24 cellular contexts compared by ENCODE assay signal in the genomic region with DNA sequence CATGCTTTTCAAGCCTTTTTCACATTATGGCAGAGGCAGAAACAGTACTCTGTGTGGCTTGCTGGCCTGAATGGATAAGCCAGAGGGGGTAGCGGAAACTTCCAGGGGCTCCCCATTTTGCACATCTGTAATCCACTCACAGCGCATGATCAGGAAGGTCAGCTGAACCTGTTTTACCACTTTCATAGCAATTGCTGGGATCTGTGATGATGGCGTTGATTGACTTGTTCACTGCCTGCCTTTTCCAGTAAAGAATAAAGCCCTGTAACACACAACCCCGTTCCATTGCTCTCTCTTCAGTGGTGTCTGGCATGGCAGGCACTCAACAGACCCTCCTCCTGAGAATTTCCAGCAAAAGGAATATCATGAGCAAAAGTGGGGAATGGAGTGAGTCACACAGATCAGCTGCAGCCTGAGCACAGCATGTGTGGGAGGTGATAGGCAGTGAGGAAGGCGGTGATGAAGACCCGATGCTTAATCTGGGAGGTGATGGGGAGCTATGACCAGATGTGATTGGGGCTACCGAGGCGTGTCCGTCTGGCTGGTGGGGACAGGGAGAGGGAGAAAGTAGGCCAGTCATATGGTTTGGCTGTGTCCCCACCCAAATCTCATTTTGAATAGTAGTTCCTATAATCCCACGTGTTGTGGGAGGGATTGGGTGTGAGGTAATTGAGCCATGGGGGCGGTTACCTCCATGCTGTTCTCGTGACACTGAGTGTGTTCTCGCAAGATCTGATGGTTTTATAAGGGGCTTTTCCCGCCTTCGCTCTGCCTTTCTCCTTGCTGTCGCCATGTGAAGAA. TPM values are rescaled to one million over a fixed set of nuclear protein-coding genes. Genes with fewer than 3 reads are reported as not detected.
A peak's percentile ranks its signal among the peaks of the same experiment; 100 is the strongest.
DNase-seq lines count a peak whose midpoint lies in the region; ATAC-seq, FAIRE-seq and TF ChIP-seq lines count a peak whose summit lies in the region.
"Had no signal": no experiment of that assay in that cellular context is flagged by ENCODE, and none has a peak within 500 bp of the region (broad histone marks: within the 10 kb centered on the region; RNA-seq: fewer than 3 reads in every experiment).

No MANE protein-coding gene starts in this region.

- H3K27me3 ChIP-seq in K562 (ENCODE audit: control insufficient read depth in 2 of 2, insufficient read depth in 2 of 2, low read length in 2 of 2) (no peaks in the 10 kb centered on the region; a peak in 1 of 5 replicates), gastroesophageal sphincter (peaks cover 6% of the 10 kb centered on the region)
- H3K27me3 ChIP-seq: ascending aorta, hepatocyte, pancreas, spleen, stomach, uterus had no signal

- peaks cover 14% of the 10 kb centered on the region for H3K4me1 Mint-ChIP-seq in stimulated activated naive CD8-positive, alpha-beta T cell treated with anti-CD3 and anti-CD28 coated beads, Interleukin-15, amount 100 ng/mL, for 72 hours

- CTCF ChIA-PET in K562 (lab: Yijun Ruan, JAX; ENCODE audit: low intra/inter-chr PET ratio): no interaction called here

- H3K27ac Mint-ChIP-seq in stimulated activated naive CD8-positive, alpha-beta T cell treated with anti-CD3 and anti-CD28 coated beads, Interleukin-15, amount 100 ng/mL, for 72 hours: no peak overlapping the region
- H3K27ac Mint-ChIP-seq: HFFc6 had no signal

- 0 out of 2 replicates have a peak, but pooled peaks cover 4% of the 10 kb centered on the region for H4K20me1 ChIP-seq in K562 (replicated peaks; ENCODE audit: control insufficient read depth, insufficient read depth, low read length)

- peaks cover 14% of the 10 kb centered on the region in 2 experiments; a peak in 3 of 5 replicates for H3K4me1 ChIP-seq in K562 (replicated peaks in 1 of 2; ENCODE audit: control insufficient read depth in 2 of 2, insufficient read depth in 2 of 2, low read length in 2 of 2)
- no peaks in the 10 kb centered on the region for H3K4me1 ChIP-seq in gastroesophageal sphincter
- H3K4me1 ChIP-seq: ascending aorta, uterus had no signal

- H3K27ac ChIP-seq in K562 (ENCODE audit: extremely low read depth, low read depth, low read length) (no peak overlapping the region), gastroesophageal sphincter (no peak overlapping the region)
- H3K27ac ChIP-seq: ascending aorta, hepatocyte, pancreas, spleen, stomach, uterus had no signal

- TF ChIP-seq CTCF in K562 (IDR thresholded peaks at IDR 0.05 in 2 of 3, conservative IDR thresholded peaks at IDR 0.05 in 1 of 3; ENCODE audit: insufficient read depth in 2 of 3, low read depth in 1 of 3, low read length in 3 of 3) (no peak), gastroesophageal sphincter (IDR thresholded peaks at IDR 0.05) (no peak)

- H3K36me3 ChIP-seq in K562 (ENCODE audit: control insufficient read depth, insufficient read depth, low read length) (no peaks in the 10 kb centered on the region), gastroesophageal sphincter (no peaks in the 10 kb centered on the region)
- H3K36me3 ChIP-seq: ascending aorta, pancreas, spleen, stomach, uterus had no signal

- H3K4me2 ChIP-seq in K562 (ENCODE audit: insufficient read depth, low read length): no peak overlapping the region
- H3K4me2 ChIP-seq: hepatocyte, SK-N-SH had no signal

- WGBS in K562 (ENCODE audit: insufficient coverage, low coverage, missing lambda C conversion rate): 40% methylated on average over 15 of the region's 16 CpGs
- 79 to 86% methylated on average over 7 to 8 of the region's 16 CpGs for WGBS in gastroesophageal sphincter (ENCODE audit: low coverage in 1 of 2), 2 donors

- in situ Hi-C loops in K562 (cut with MboI): no loop called here

- no peaks in the 10 kb centered on the region for H3K9me1 ChIP-seq in K562 (ENCODE audit: control insufficient read depth, insufficient read depth, low read length)

- ATAC-seq in stimulated activated naive CD8-positive, alpha-beta T cell treated with anti-CD3 and anti-CD28 coated beads, Interleukin-15, Interleukin-2, amounts not matched to agents 100 U/mL and 50 U/mL, for 24 hours: peak; percentile 61
- ATAC-seq in stimulated activated naive CD8-positive, alpha-beta T cell treated with anti-CD3 and anti-CD28 coated beads, Interleukin-15, amount 100 ng/mL, for 72 hours: no peak
- ATAC-seq in K562 (no peak; the same call in 2 of the 3 replicates), gastroesophageal sphincter (no peak)
- ATAC-seq: left cardiac atrium, pancreas had no signal

- H2AFZ ChIP-seq in K562 (ENCODE audit: low read depth, low read length): no peak overlapping the region
- H2AFZ ChIP-seq: hepatocyte had no signal

- H3K9me3 ChIP-seq in K562 (replicated peaks; ENCODE audit: control insufficient read depth, insufficient read depth, low read depth, low read length) (no peaks in the 10 kb centered on the region), gastroesophageal sphincter (no peaks in the 10 kb centered on the region)
- H3K9me3 ChIP-seq: ascending aorta, pancreas, SK-N-SH, spleen, stomach, uterus had no signal

- TF ChIP-seq POLR2A in K562 (conservative IDR thresholded peaks at IDR 0.05): no peak
- no peak for TF ChIP-seq POLR2A in gastroesophageal sphincter (IDR thresholded peaks at IDR 0.05)

- intact Hi-C loops in K562 (cut with micrococcal nuclease): no loop called here

- no TSS peak for BruUV-seq in K562 (replicated peaks; lab: Mats Ljungman, UMichigan)

- H3K9ac ChIP-seq in K562 (ENCODE audit: insufficient read depth in 1 of 2, low read depth in 2 of 2, low read length in 2 of 2): no peak overlapping the region
- H3K9ac ChIP-seq: SK-N-SH had no signal

- H3K9me3 Mint-ChIP-seq in stimulated activated naive CD8-positive, alpha-beta T cell treated with anti-CD3 and anti-CD28 coated beads, Interleukin-15, amount 100 ng/mL, for 72 hours: no peaks in the 10 kb centered on the region
- H3K9me3 Mint-ChIP-seq: HFFc6 had no signal

- peak; percentile 57 for FAIRE-seq in K562 (lab: Jason Lieb, UNC)
- FAIRE-seq: G401.6, pancreas had no signal

- no peak for TF ChIP-seq EP300 in K562 (IDR thresholded peaks at IDR 0.05; ENCODE audit: low read length)
- TF ChIP-seq EP300 in gastroesophageal sphincter (IDR thresholded peaks at IDR 0.05): no peak

- POLR2A ChIA-PET in K562 (lab: Yijun Ruan, JAX): interaction anchor here (0.7 to 1.2 kb wide), 2 partner anchors 13 to 139 kb away, joined by 3 read pairs; no protein-coding TSS in a partner anchor

- no peak for TF ChIP-seq RAD21 in K562 (CRISPR knock-in tag; conservative IDR thresholded peaks at IDR 0.05 in 1 of 2, IDR thresholded peaks at IDR 0.05 in 1 of 2)

- no peaks in the 10 kb centered on the region for H3K27me3 Mint-ChIP-seq in stimulated activated naive CD8-positive, alpha-beta T cell treated with anti-CD3 and anti-CD28 coated beads, Interleukin-15, amount 100 ng/mL, for 72 hours

- no peaks in the 10 kb centered on the region for H3K79me2 ChIP-seq in K562 (ENCODE audit: control insufficient read depth, insufficient read depth, low read length)
- H3K79me2 ChIP-seq: hepatocyte had no signal

- DNase-seq in stimulated activated naive CD8-positive, alpha-beta T cell treated with anti-CD3 and anti-CD28 coated beads, Interleukin-15, Interleukin-2, amounts not matched to agents 100 U/mL and 50 U/mL, for 24 hours: no peak
- DNase-seq in stimulated activated naive CD8-positive, alpha-beta T cell treated with anti-CD3 and anti-CD28 coated beads, Interleukin-15, amount 100 ng/mL, for 72 hours: no peak
- DNase-seq in K562 (ENCODE audit: extremely low read depth in 1 of 4, low spot score in 3 of 4) (peak; percentile 27 to 45 (median 37)), left kidney (ENCODE audit: low read depth, low spot score) (peak; percentile 35), NCI-H2196 (lab: John Stamatoyannopoulos, UW; ENCODE audit: unreplicated experiment) (no peak), NCI-H128 (lab: John Stamatoyannopoulos, UW; ENCODE audit: unreplicated experiment) (no peak), globus pallidus (ENCODE audit: low spot score) (no peak)
- DNase-seq: ACHN, cortex of kidney, HFFc6, KG1, left cardiac atrium, NCI-H1092, NCI-H446 treated with DMSO at 0.1 percent for 48 hours, OCI-M1, pancreas, SK-N-SH, spleen, stomach, uterus had no signal

- H3K4me3 ChIP-seq in K562 (no peak overlapping the region), gastroesophageal sphincter (no peak overlapping the region)
- H3K4me3 ChIP-seq: ascending aorta, hepatocyte, pancreas, spleen, stomach, uterus had no signal

- no peak overlapping the region for H3K4me3 Mint-ChIP-seq in stimulated activated naive CD8-positive, alpha-beta T cell treated with anti-CD3 and anti-CD28 coated beads, Interleukin-15, amount 100 ng/mL, for 72 hours
- H3K4me3 Mint-ChIP-seq: HFFc6 had no signal

TF ChIP-seq in K562, 482 proteins besides CTCF, POLR2A, EP300 and RAD21 (continues in another document):
- TF ChIP-seq CBFA2T3 (IDR thresholded peaks at IDR 0.05): peak; percentile 74
- TF ChIP-seq, protein P1, sequence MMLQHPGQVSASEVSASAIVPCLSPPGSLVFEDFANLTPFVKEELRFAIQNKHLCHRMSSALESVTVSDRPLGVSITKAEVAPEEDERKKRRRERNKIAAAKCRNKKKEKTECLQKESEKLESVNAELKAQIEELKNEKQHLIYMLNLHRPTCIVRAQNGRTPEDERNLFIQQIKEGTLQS (IDR thresholded peaks at IDR 0.05): peak; percentile 48; the same call in 1 of the 2 replicates
- TF ChIP-seq, protein P1 (CRISPR knock-in tag; conservative IDR thresholded peaks at IDR 0.05): no peak
- TF ChIP-seq L3MBTL2 (IDR thresholded peaks at IDR 0.05): peak; percentile 42; the same call in 1 of the 2 replicates

RNA-seq across cellular contexts. Expression of a gene that starts 44.7 kb away (rescaled TPM):
- total RNA-seq in K562 (2011; cell fraction: chromatin; rRNA removed; ENCODE audit: low replicate concordance): 38.5 and 49.7 TPM in 2 replicates
- 28.7 and 33.4 TPM in 2 replicates for total RNA-seq in K562 (2011; cell fraction: nucleolus; rRNA removed)
- 34.9 and 47.6 TPM in 2 replicates for total RNA-seq in K562 (2011; cell fraction: nucleoplasm; rRNA removed)
- 34.3 and 37.2 TPM in 2 replicates for total RNA-seq in K562 (2014; rRNA removed)
- total RNA-seq in K562 (2014; rRNA removed; fragmentation: Illumina TruSeq; extraction: Trizol): 12.7 and 12.9 TPM in 2 replicates
- total RNA-seq in K562 (2015; rRNA removed; fragmentation: Illumina TruSeq; extraction: Trizol): 15.5 and 15.6 TPM in 2 replicates
- total RNA-seq in K562 (2021): 38.7 and 39.0 TPM in 2 replicates
- 15.0 and 18.9 TPM in 2 replicates for polyA plus RNA-seq in K562 (2011; rRNA removed)
- 32.2 and 49.4 TPM in 2 replicates for polyA plus RNA-seq in K562 (2011; cell fraction: cytosol; rRNA removed)
- 13.4 and 22.2 TPM in 2 replicates for polyA plus RNA-seq in K562 (2011; cell fraction: nucleus; rRNA removed)
- polyA plus RNA-seq in K562 (2012): 17.7 and 39.4 TPM in 2 replicates
- polyA plus RNA-seq in K562 (2014; fragmentation: Illumina TruSeq; extraction: Trizol): 16.4 and 18.9 TPM in 2 replicates
- 1 to 10 TPM; 2.3 to 2.9 TPM for polyA plus RNA-seq in K562 (2014; fragmentation: Nextera tagmentation; extraction: Ambion mirVana)
- 13.2 and 15.2 TPM in 2 replicates for polyA plus RNA-seq in K562 (2014; rRNA removed)
- 17.8 and 21.7 TPM in 2 replicates for polyA minus RNA-seq in K562 (2011; rRNA and poly(A)+ RNA removed)
- polyA minus RNA-seq in K562 (2011; cell fraction: cytosol; rRNA and poly(A)+ RNA removed): 15.0 and 18.8 TPM in 2 replicates
- 16.9 and 17.0 TPM in 2 replicates for polyA minus RNA-seq in K562 (2011; cell fraction: nucleus; rRNA and poly(A)+ RNA removed)
- 10 to 100 TPM in 2 of 4 donors, 1 to 10 TPM in 2; 4.3 to 15.6 (median 11.0) TPM for total RNA-seq in gastroesophageal sphincter

Comparison
In these comparisons a context has a peak if more than half of its experiments do, and no peak if none do; other contexts are left out.
1. DNase-seq: peak in K562 (4 of 4) and left kidney (single experiment); none in stimulated activated naive CD8-positive, alpha-beta T cell treated with anti-CD3 and anti-CD28 coated beads, Interleukin-15, Interleukin-2, amounts not matched to agents 100 U/mL and 50 U/mL, for 24 hours (single experiment), stimulated activated naive CD8-positive, alpha-beta T cell treated with anti-CD3 and anti-CD28 coated beads, Interleukin-15, amount 100 ng/mL, for 72 hours (0 of 2), NCI-H2196 (single experiment), NCI-H128 (single experiment) and globus pallidus (single experiment).